ENCODE assay signal across 1 cellular context in genomic region chr19:14553939-14554243, GRCh38.
TF ChIP-seq lines count a peak whose summit lies in the region.

No MANE protein-coding gene starts in this region.

TF ChIP-seq in GM23338, 12 proteins besides CTCF, POLR2A, EP300 and RAD21:
- TF ChIP-seq, protein P1, sequence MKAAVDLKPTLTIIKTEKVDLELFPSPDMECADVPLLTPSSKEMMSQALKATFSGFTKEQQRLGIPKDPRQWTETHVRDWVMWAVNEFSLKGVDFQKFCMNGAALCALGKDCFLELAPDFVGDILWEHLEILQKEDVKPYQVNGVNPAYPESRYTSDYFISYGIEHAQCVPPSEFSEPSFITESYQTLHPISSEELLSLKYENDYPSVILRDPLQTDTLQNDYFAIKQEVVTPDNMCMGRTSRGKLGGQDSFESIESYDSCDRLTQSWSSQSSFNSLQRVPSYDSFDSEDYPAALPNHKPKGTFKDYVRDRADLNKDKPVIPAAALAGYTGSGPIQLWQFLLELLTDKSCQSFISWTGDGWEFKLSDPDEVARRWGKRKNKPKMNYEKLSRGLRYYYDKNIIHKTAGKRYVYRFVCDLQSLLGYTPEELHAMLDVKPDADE (IDR thresholded peaks at IDR 0.05): no peak
- no peak for TF ChIP-seq EZH2 (IDR thresholded peaks at IDR 0.05; ENCODE audit: low read depth, unreplicated experiment)
- TF ChIP-seq REST (IDR thresholded peaks at IDR 0.05; ENCODE audit: unreplicated experiment): no peak
- TF ChIP-seq JUNB (IDR thresholded peaks at IDR 0.05; ENCODE audit: unreplicated experiment): no peak
- TF ChIP-seq EZH2phosphoT487 (IDR thresholded peaks at IDR 0.05; ENCODE audit: unreplicated experiment): no peak
- no peak for TF ChIP-seq ZNF114 (CRISPR knock-in tag; IDR thresholded peaks at IDR 0.05)
- TF ChIP-seq POLR2AphosphoS5 (IDR thresholded peaks at IDR 0.05; ENCODE audit: low read depth): no peak
- TF ChIP-seq, protein P2, sequence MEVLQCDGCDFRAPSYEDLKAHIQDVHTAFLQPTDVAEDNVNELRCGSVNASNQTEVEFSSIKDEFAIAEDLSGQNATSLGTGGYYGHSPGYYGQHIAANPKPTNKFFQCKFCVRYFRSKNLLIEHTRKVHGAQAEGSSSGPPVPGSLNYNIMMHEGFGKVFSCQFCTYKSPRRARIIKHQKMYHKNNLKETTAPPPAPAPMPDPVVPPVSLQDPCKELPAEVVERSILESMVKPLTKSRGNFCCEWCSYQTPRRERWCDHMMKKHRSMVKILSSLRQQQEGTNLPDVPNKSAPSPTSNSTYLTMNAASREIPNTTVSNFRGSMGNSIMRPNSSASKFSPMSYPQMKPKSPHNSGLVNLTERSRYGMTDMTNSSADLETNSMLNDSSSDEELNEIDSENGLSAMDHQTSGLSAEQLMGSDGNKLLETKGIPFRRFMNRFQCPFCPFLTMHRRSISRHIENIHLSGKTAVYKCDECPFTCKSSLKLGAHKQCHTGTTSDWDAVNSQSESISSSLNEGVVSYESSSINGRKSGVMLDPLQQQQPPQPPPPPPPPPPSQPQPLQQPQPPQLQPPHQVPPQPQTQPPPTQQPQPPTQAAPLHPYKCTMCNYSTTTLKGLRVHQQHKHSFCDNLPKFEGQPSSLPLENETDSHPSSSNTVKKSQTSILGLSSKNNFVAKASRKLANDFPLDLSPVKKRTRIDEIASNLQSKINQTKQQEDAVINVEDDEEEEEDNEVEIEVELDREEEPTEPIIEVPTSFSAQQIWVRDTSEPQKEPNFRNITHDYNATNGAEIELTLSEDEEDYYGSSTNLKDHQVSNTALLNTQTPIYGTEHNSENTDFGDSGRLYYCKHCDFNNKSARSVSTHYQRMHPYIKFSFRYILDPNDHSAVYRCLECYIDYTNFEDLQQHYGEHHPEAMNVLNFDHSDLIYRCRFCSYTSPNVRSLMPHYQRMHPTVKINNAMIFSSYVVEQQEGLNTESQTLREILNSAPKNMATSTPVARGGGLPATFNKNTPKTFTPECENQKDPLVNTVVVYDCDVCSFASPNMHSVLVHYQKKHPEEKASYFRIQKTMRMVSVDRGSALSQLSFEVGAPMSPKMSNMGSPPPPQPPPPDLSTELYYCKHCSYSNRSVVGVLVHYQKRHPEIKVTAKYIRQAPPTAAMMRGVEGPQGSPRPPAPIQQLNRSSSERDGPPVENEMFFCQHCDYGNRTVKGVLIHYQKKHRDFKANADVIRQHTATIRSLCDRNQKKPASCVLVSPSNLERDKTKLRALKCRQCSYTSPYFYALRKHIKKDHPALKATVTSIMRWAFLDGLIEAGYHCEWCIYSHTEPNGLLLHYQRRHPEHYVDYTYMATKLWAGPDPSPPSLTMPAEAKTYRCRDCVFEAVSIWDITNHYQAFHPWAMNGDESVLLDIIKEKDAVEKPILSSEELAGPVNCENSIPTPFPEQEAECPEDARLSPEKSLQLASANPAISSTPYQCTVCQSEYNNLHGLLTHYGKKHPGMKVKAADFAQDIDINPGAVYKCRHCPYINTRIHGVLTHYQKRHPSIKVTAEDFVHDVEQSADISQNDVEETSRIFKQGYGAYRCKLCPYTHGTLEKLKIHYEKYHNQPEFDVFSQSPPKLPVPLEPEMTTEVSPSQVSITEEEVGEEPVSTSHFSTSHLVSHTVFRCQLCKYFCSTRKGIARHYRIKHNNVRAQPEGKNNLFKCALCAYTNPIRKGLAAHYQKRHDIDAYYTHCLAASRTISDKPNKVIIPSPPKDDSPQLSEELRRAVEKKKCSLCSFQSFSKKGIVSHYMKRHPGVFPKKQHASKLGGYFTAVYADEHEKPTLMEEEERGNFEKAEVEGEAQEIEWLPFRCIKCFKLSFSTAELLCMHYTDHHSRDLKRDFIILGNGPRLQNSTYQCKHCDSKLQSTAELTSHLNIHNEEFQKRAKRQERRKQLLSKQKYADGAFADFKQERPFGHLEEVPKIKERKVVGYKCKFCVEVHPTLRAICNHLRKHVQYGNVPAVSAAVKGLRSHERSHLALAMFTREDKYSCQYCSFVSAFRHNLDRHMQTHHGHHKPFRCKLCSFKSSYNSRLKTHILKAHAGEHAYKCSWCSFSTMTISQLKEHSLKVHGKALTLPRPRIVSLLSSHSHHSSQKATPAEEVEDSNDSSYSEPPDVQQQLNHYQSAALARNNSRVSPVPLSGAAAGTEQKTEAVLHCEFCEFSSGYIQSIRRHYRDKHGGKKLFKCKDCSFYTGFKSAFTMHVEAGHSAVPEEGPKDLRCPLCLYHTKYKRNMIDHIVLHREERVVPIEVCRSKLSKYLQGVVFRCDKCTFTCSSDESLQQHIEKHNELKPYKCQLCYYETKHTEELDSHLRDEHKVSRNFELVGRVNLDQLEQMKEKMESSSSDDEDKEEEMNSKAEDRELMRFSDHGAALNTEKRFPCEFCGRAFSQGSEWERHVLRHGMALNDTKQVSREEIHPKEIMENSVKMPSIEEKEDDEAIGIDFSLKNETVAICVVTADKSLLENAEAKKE (CRISPR knock-in tag; IDR thresholded peaks at IDR 0.05): no peak
